12 cellular contexts compared by ENCODE assay signal in genomic region chr1:22471078-22471477, GRCh38. TPM values are rescaled to one million over a fixed set of nuclear protein-coding genes. Genes with fewer than 3 reads are reported as not detected.
DNase-seq lines count a peak whose midpoint lies in the region; ATAC-seq, FAIRE-seq and TF ChIP-seq lines count a peak whose summit lies in the region.
"Had no signal": no experiment of that assay in that cellular context is flagged by ENCODE, and none has a peak within 500 bp of the region (broad histone marks: within the 10 kb centered on the region; RNA-seq: fewer than 3 reads in every experiment).

No MANE protein-coding gene starts in this region.

- H3K4me1 Mint-ChIP-seq in astrocyte (ENCODE audit: low read depth, unreplicated experiment): peaks cover 10% of the 10 kb centered on the region
- peaks cover 11% of the 10 kb centered on the region for H3K4me1 Mint-ChIP-seq in activated naive CD4-positive, alpha-beta T cell treated with anti-CD3 and anti-CD28 coated beads for 36 hours (ENCODE audit: low read depth)
- H3K4me1 Mint-ChIP-seq: activated naive CD8-positive, alpha-beta T cell treated with anti-CD3 and anti-CD28 coated beads, Interleukin-2, amount 10 ng/mL, durations not matched to agents 7 days and 5 days had no signal

- peaks cover 1% of the 10 kb centered on the region for H3K36me3 Mint-ChIP-seq in astrocyte (ENCODE audit: low read depth, unreplicated experiment)
- peaks cover 2% of the 10 kb centered on the region for H3K36me3 Mint-ChIP-seq in activated naive CD4-positive, alpha-beta T cell treated with anti-CD3 and anti-CD28 coated beads for 36 hours (ENCODE audit: low read depth)

- H3K27me3 ChIP-seq in right atrium auricular region: no peaks in the 10 kb centered on the region
- no peaks in the 10 kb centered on the region for H3K27me3 ChIP-seq in astrocyte (ENCODE audit: insufficient read depth, low read length)

- H3K4me3 Mint-ChIP-seq in astrocyte (ENCODE audit: unreplicated experiment): no peak overlapping the region
- H3K4me3 Mint-ChIP-seq in activated naive CD4-positive, alpha-beta T cell treated with anti-CD3 and anti-CD28 coated beads for 36 hours: no peak overlapping the region
- H3K4me3 Mint-ChIP-seq: activated naive CD8-positive, alpha-beta T cell treated with anti-CD3 and anti-CD28 coated beads, Interleukin-2, amount 10 ng/mL, durations not matched to agents 7 days and 5 days had no signal

- H3K4me1 ChIP-seq in right atrium auricular region (peaks cover 0 to 48% of the 10 kb centered on the region in 2 donors), astrocyte (ENCODE audit: insufficient read depth, low read length) (no peaks in the 10 kb centered on the region)

- peaks cover 58% of the 10 kb centered on the region for H3K79me2 ChIP-seq in astrocyte (ENCODE audit: insufficient read depth, low read length)

- TF ChIP-seq CTCF in right atrium auricular region (IDR thresholded peaks at IDR 0.05) (no peak), astrocyte (IDR thresholded peaks at IDR 0.05; ENCODE audit: insufficient read depth, low read depth, low read length) (no peak)

- H3K27me3 Mint-ChIP-seq in astrocyte (ENCODE audit: low read depth, unreplicated experiment): no peaks in the 10 kb centered on the region
- no peaks in the 10 kb centered on the region for H3K27me3 Mint-ChIP-seq in activated naive CD4-positive, alpha-beta T cell treated with anti-CD3 and anti-CD28 coated beads for 36 hours (ENCODE audit: low read depth)
- H3K27me3 Mint-ChIP-seq: activated naive CD8-positive, alpha-beta T cell treated with anti-CD3 and anti-CD28 coated beads, Interleukin-2, amount 10 ng/mL, durations not matched to agents 7 days and 5 days had no signal

- intact Hi-C loops in Right ventricle myocardium superior (cut with DNase I): no loop called here
- intact Hi-C loops in left ventricle myocardium superior (cut with micrococcal nuclease): no loop called here
- intact Hi-C loops in activated naive CD4-positive, alpha-beta T cell treated with anti-CD3 and anti-CD28 coated beads for 36 hours (cut with micrococcal nuclease): no loop called here

- no peak overlapping the region for H3K9ac ChIP-seq in astrocyte (ENCODE audit: low read length)

- H3K9me3 Mint-ChIP-seq in astrocyte (ENCODE audit: unreplicated experiment): no peaks in the 10 kb centered on the region
- H3K9me3 Mint-ChIP-seq in activated naive CD4-positive, alpha-beta T cell treated with anti-CD3 and anti-CD28 coated beads for 36 hours: no peaks in the 10 kb centered on the region
- H3K9me3 Mint-ChIP-seq: activated naive CD8-positive, alpha-beta T cell treated with anti-CD3 and anti-CD28 coated beads, Interleukin-2, amount 10 ng/mL, durations not matched to agents 7 days and 5 days had no signal

- H3K9me3 ChIP-seq in right atrium auricular region (no peaks in the 10 kb centered on the region), astrocyte (ENCODE audit: insufficient read depth, low read depth, low read length) (no peaks in the 10 kb centered on the region)

- H3K4me3 ChIP-seq in right atrium auricular region (no peak overlapping the region), astrocyte (ENCODE audit: insufficient read depth, low read depth, low read length) (no peak overlapping the region)

- H3K36me3 ChIP-seq in right atrium auricular region: no peaks in the 10 kb centered on the region
- no peaks in the 10 kb centered on the region for H3K36me3 ChIP-seq in astrocyte (ENCODE audit: insufficient read depth, low read length)

- no peak for FAIRE-seq in astrocyte (lab: Jason Lieb, UNC)

- no peak overlapping the region for H2AFZ ChIP-seq in astrocyte (ENCODE audit: low read depth, low read length)

- no peak overlapping the region for H3K27ac Mint-ChIP-seq in astrocyte (ENCODE audit: unreplicated experiment)
- no peak overlapping the region for H3K27ac Mint-ChIP-seq in activated naive CD4-positive, alpha-beta T cell treated with anti-CD3 and anti-CD28 coated beads for 36 hours
- H3K27ac Mint-ChIP-seq: activated naive CD8-positive, alpha-beta T cell treated with anti-CD3 and anti-CD28 coated beads, Interleukin-2, amount 10 ng/mL, durations not matched to agents 7 days and 5 days had no signal

- ATAC-seq in Right ventricle myocardium superior (ENCODE audit: poor library complexity) (peak; percentile 75), left ventricle myocardium superior (peak; percentile 75), GM19035 (IDR thresholded peaks at IDR 0.05; ENCODE audit: unreplicated experiment) (no peak), HG03520 (IDR thresholded peaks at IDR 0.05; ENCODE audit: unreplicated experiment) (no peak)

- CTCF ChIA-PET in activated naive CD4-positive, alpha-beta T cell treated with anti-CD3 and anti-CD28 coated beads for 36 hours (lab: Charles Lee): no interaction called here

- DNase-seq in Right ventricle myocardium superior (peak; percentile 62), right atrium auricular region (ENCODE audit: low spot score) (no peak), astrocyte (ENCODE audit: low read depth) (peak; percentile 64), left ventricle myocardium superior (peak; percentile 66)
- DNase-seq in activated naive CD4-positive, alpha-beta T cell treated with anti-CD3 and anti-CD28 coated beads for 36 hours: no peak
- no peak for DNase-seq in activated effector memory CD4-positive, alpha-beta T cell treated with Interleukin-2 at 50 U/mL for 16 hours
- DNase-seq: activated naive CD8-positive, alpha-beta T cell treated with anti-CD3 and anti-CD28 coated beads, Interleukin-2, amount 10 ng/mL, durations not matched to agents 7 days and 5 days; AML-193; KBM-7; NCI-H2029 treated with DMSO at 0.1 percent for 48 hours had no signal

- H3K27ac ChIP-seq in right atrium auricular region: peak overlapping the region in 1 of 2 donors; percentile 2
- no peak overlapping the region for H3K27ac ChIP-seq in astrocyte (ENCODE audit: low read depth, low read length)

- peaks cover 84% of the 10 kb centered on the region for H4K20me1 ChIP-seq in astrocyte (ENCODE audit: insufficient read depth, low read length)

- H3K4me2 ChIP-seq in astrocyte (ENCODE audit: low read length): no peak overlapping the region

RNA-seq across cellular contexts. Expression of gene ZBTB40, which starts 19.4 kb away (rescaled TPM):
- total RNA-seq in Right ventricle myocardium superior (15.0 TPM), right atrium auricular region (10 to 100 TPM; 10.4 to 12.5 TPM), astrocyte (13.4 and 15.3 TPM in 2 replicates), left ventricle myocardium superior (18.4 TPM)
- total RNA-seq in activated naive CD4-positive, alpha-beta T cell treated with anti-CD3 and anti-CD28 coated beads for 36 hours: 10 to 100 TPM; 11.5 to 13.1 TPM

Comparison
In these comparisons a context has a peak if more than half of its experiments do, and no peak if none do; other contexts are left out.
1. DNase-seq: peak in Right ventricle myocardium superior (single experiment), astrocyte (single experiment) and left ventricle myocardium superior (single experiment); none in right atrium auricular region (single experiment), activated naive CD4-positive, alpha-beta T cell treated with anti-CD3 and anti-CD28 coated beads for 36 hours (single experiment) and activated effector memory CD4-positive, alpha-beta T cell treated with Interleukin-2 at 50 U/mL for 16 hours (single experiment).
2. ATAC-seq: peak in Right ventricle myocardium superior (single experiment) and left ventricle myocardium superior (single experiment); none in GM19035 (single experiment) and HG03520 (single experiment).